8 cellular contexts compared by ENCODE assay signal in genomic region chr14:32076278-32077080, GRCh38. TPM values are rescaled to one million over a fixed set of nuclear protein-coding genes. Genes with fewer than 3 reads are reported as not detected.
DNase-seq lines count a peak whose midpoint lies in the region; ATAC-seq and TF ChIP-seq lines count a peak whose summit lies in the region.

No MANE protein-coding gene starts in this region.

- no peaks in the 10 kb centered on the region for H3K9me3 ChIP-seq in Karpas-422 (ENCODE audit: low read length)

- H3K9me2 ChIP-seq in Karpas-422 (replicated peaks; ENCODE audit: insufficient read depth, low read length), result no peaks in the 10 kb centered on the region

- peak; percentile 34; the same call in 1 of the 2 replicates for TF ChIP-seq POLR2A in Raji (IDR thresholded peaks at IDR 0.05; ENCODE audit: insufficient read depth, low read depth, low read length)

- ATAC-seq in GM21825 (IDR thresholded peaks at IDR 0.05; ENCODE audit: unreplicated experiment), result peak; percentile 54

- H3K4me1 ChIP-seq in Karpas-422 (ENCODE audit: low read length), result peaks cover 48% of the 10 kb centered on the region

- DNase-seq in DMS79 treated with DMSO at 0.1 percent for 48 hours (lab: John Stamatoyannopoulos, UW), result peak; percentile 100
- DNase-seq in Karpas-422, result peak; percentile 97
- DNase-seq in activated naive CD4-positive, alpha-beta T cell treated with anti-CD3 and anti-CD28 coated beads, Interleukin-2, amount 50 U/mL, for 16 hours, result peak; percentile 82
- peak; percentile 82 for DNase-seq in germinal center (ENCODE audit: low spot score)
- peak; percentile 85 for DNase-seq in non-pigmented ciliary epithelial cell (ENCODE audit: low read depth)
- peak; percentile 87 for DNase-seq in superior temporal gyrus (ENCODE audit: extremely low spot score)

- H3K79me2 ChIP-seq in Karpas-422 (ENCODE audit: low read length), result peaks cover 39% of the 10 kb centered on the region

- H3K9ac ChIP-seq in Karpas-422 (ENCODE audit: low read length), result peak overlapping the region; percentile 78

- H3K36me3 ChIP-seq in Karpas-422 (ENCODE audit: insufficient read depth, low read length), result no peaks in the 10 kb centered on the region

- H3K27me3 ChIP-seq in Karpas-422 (ENCODE audit: low read length), result no peaks in the 10 kb centered on the region

- H2AFZ ChIP-seq in Karpas-422 (ENCODE audit: low read length), result peak overlapping the region; percentile 94

- H3K4me2 ChIP-seq in Karpas-422 (ENCODE audit: low read depth, low read length, poor library complexity, severe bottlenecking), result peak overlapping the region; percentile 84

- peak overlapping the region; percentile 81 for H3K4me3 ChIP-seq in Karpas-422 (ENCODE audit: low read length)

- H3K27ac ChIP-seq in Karpas-422 (ENCODE audit: low read length), result peak overlapping the region; percentile 34; the same call in 1 of the 2 replicates

- peaks cover 22% of the 10 kb centered on the region; the same call in 1 of the 2 replicates for H4K20me1 ChIP-seq in Karpas-422 (ENCODE audit: insufficient read depth, low read depth, low read length)

RNA-seq across cellular contexts. Expression of gene ARHGAP5, which starts 0.6 kb away (rescaled TPM):
- total RNA-seq in Karpas-422 (2014; rRNA removed; shearing (Covaris generic); ENCODE audit: low replicate concordance), result 63.0 and 114 TPM in 2 replicates

Comparison
In these comparisons a context has a peak if more than half of its experiments do, and no peak if none do; other contexts are left out.
1. Peak in every context shown above with its lines: DNase-seq, ATAC-seq, H3K4me3 ChIP-seq and H3K27ac ChIP-seq.